Comparison of ENCODE assay signal across 8 cellular contexts in the genomic region with DNA sequence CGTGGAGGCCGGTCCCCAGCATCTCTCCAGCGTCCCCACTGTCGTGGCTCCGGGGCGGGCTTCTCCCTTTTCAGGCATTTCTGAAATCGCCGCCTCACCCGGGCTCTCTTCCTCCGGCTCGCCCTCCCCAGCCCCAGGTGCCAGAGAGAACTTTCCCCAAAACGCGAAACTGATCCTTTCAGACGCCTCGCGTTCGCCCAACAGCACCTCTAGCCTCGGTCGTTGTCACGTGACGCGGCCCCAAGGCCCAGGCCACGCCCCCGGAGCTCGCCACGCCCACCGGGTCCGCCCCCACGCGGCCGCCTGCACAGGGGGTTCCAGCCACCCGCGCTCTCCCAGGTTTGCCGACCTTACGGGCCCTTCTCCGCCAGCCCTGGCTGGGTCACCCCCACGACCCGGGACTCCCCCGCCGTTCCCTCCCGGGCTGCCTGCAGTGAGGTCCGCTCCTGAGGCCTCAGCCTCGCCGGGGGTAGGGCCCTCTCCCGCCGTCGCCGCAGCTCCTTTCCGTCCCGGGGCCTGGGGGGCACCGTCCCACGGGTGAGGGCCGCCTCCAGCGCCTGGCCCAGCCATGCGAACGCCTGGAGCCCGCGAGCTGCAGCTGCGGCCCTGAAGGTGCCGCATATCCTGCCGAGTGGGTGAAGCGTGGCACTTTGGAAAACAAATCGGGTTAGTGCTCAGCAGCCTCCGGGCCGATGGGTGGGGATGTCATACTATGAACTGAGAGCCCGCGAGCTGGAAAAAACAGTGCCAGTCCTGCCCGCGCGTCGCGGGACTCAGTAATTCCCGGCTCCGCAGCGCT. TPM values are rescaled to one million over a fixed set of nuclear protein-coding genes. Genes with fewer than 3 reads are reported as not detected.
DNase-seq lines count a peak whose midpoint lies in the region; ATAC-seq and TF ChIP-seq lines count a peak whose summit lies in the region.

No MANE protein-coding gene starts in this region.

- no peaks in the 10 kb centered on the region for H3K36me3 ChIP-seq in right lobe of liver

- H3K27me3 ChIP-seq in right lobe of liver, result no peaks in the 10 kb centered on the region

- 0% methylated on average over 2 of the region's 75 CpGs for WGBS in right lobe of liver (ENCODE audit: insufficient coverage, low coverage, low lambda C conversion rate, missing lambda C conversion rate)

- no peak for TF ChIP-seq CTCF in right lobe of liver (IDR thresholded peaks at IDR 0.05)

- peak overlapping the region; percentile 97 for H3K4me3 Mint-ChIP-seq in activated CD4-positive, alpha-beta T cell treated with anti-CD3 and anti-CD28 coated beads, Interleukin-2, amount 10 ng/mL, durations not matched to agents 24 days and 14 days
- H3K4me3 Mint-ChIP-seq in dendritic cell treated with granulocyte-macrophage colony-stimulating factor and Interleukin-4, amounts not matched to agents 40 ng/mL and 50 ng/mL, for 4 days, result peak overlapping the region; percentile 90

- peak overlapping the region in 2 of 3 donors; percentile 15 to 34 for H3K27ac ChIP-seq in right lobe of liver

- DNase-seq in AG20443 (ENCODE audit: low spot score), result peak; percentile 97
- DNase-seq in NCI-H446 treated with DMSO at 0.1 percent for 48 hours (lab: John Stamatoyannopoulos, UW), result peak; percentile 41
- peak; percentile 99 for DNase-seq in activated CD4-positive, alpha-beta T cell treated with anti-CD3 and anti-CD28 coated beads, Interleukin-2, amount 10 ng/mL, durations not matched to agents 24 days and 14 days
- DNase-seq in right lobe of liver, result peak; percentile 92 to 94 (median 93)
- peak; percentile 90 to 93 for DNase-seq in stimulated activated CD4-positive, alpha-beta T cell treated with anti-CD3 and anti-CD28 coated beads, Interleukin-4, amount 100 ng/mL, for 48 hours (ENCODE audit: low read depth in 2 of 2)

- peak; percentile 88 for ATAC-seq in GM18873 (IDR thresholded peaks at IDR 0.05; ENCODE audit: low FRiP score, unreplicated experiment)
- peak; percentile 92 for ATAC-seq in HG03103 (IDR thresholded peaks at IDR 0.05; ENCODE audit: low read depth, unreplicated experiment)
- ATAC-seq in right lobe of liver, result peak; percentile 96 to 98 (median 98)

- H3K4me3 ChIP-seq in right lobe of liver, result peak overlapping the region; percentile 64 to 78 (median 72)

- no peaks in the 10 kb centered on the region for H3K9me3 ChIP-seq in right lobe of liver

- H3K27ac Mint-ChIP-seq in activated CD4-positive, alpha-beta T cell treated with anti-CD3 and anti-CD28 coated beads, Interleukin-2, amount 10 ng/mL, durations not matched to agents 24 days and 14 days, result peak overlapping the region; percentile 90
- peak overlapping the region; percentile 84 for H3K27ac Mint-ChIP-seq in dendritic cell treated with granulocyte-macrophage colony-stimulating factor and Interleukin-4, amounts not matched to agents 40 ng/mL and 50 ng/mL, for 4 days

- intact Hi-C loops in activated CD4-positive, alpha-beta T cell treated with anti-CD3 and anti-CD28 coated beads, Interleukin-2, amount 10 ng/mL, durations not matched to agents 24 days and 14 days (cut with micrococcal nuclease), result loop anchor here (1.0 to 5.0 kb wide), 3 partner anchors 19 to 39 kb away; no protein-coding TSS in a partner anchor
- intact Hi-C loops in dendritic cell treated with granulocyte-macrophage colony-stimulating factor and Interleukin-4, amounts not matched to agents 40 ng/mL and 50 ng/mL, for 4 days (cut with micrococcal nuclease), result loop anchor here (1.0 to 2.0 kb wide), 2 partner anchors 25 to 39 kb away; no protein-coding TSS in a partner anchor
- intact Hi-C loops in right lobe of liver (cut with DNase I), result no loop called here

- peaks cover 0 to 4% (median 0%) of the 10 kb centered on the region in 4 donors for H3K4me1 ChIP-seq in right lobe of liver

- peaks cover 8% of the 10 kb centered on the region for H3K4me1 Mint-ChIP-seq in activated CD4-positive, alpha-beta T cell treated with anti-CD3 and anti-CD28 coated beads, Interleukin-2, amount 10 ng/mL, durations not matched to agents 24 days and 14 days
- H3K4me1 Mint-ChIP-seq in dendritic cell treated with granulocyte-macrophage colony-stimulating factor and Interleukin-4, amounts not matched to agents 40 ng/mL and 50 ng/mL, for 4 days (ENCODE audit: low read depth), result peaks cover 10% of the 10 kb centered on the region

- peaks cover 6% of the 10 kb centered on the region for H3K27me3 Mint-ChIP-seq in activated CD4-positive, alpha-beta T cell treated with anti-CD3 and anti-CD28 coated beads, Interleukin-2, amount 10 ng/mL, durations not matched to agents 24 days and 14 days
- H3K27me3 Mint-ChIP-seq in dendritic cell treated with granulocyte-macrophage colony-stimulating factor and Interleukin-4, amounts not matched to agents 40 ng/mL and 50 ng/mL, for 4 days, result peaks cover 23% of the 10 kb centered on the region

- no peaks in the 10 kb centered on the region for H3K36me3 Mint-ChIP-seq in activated CD4-positive, alpha-beta T cell treated with anti-CD3 and anti-CD28 coated beads, Interleukin-2, amount 10 ng/mL, durations not matched to agents 24 days and 14 days (ENCODE audit: low read depth)
- H3K36me3 Mint-ChIP-seq in dendritic cell treated with granulocyte-macrophage colony-stimulating factor and Interleukin-4, amounts not matched to agents 40 ng/mL and 50 ng/mL, for 4 days (ENCODE audit: low read depth), result no peaks in the 10 kb centered on the region

- no peak for TF ChIP-seq POLR2A in right lobe of liver (IDR thresholded peaks at IDR 0.05)

- no peaks in the 10 kb centered on the region for H3K9me3 Mint-ChIP-seq in activated CD4-positive, alpha-beta T cell treated with anti-CD3 and anti-CD28 coated beads, Interleukin-2, amount 10 ng/mL, durations not matched to agents 24 days and 14 days
- no peaks in the 10 kb centered on the region for H3K9me3 Mint-ChIP-seq in dendritic cell treated with granulocyte-macrophage colony-stimulating factor and Interleukin-4, amounts not matched to agents 40 ng/mL and 50 ng/mL, for 4 days

RNA-seq across cellular contexts. Expression of gene H3-3A, which starts 21.0 kb away (rescaled TPM):
- total RNA-seq in activated CD4-positive, alpha-beta T cell treated with anti-CD3 and anti-CD28 coated beads, Interleukin-2, amount 10 ng/mL, durations not matched to agents 24 days and 14 days, result 390 and 391 TPM in 2 replicates
- total RNA-seq in right lobe of liver, result 100 to 1,000 TPM; 132 to 185 (median 156) TPM

Comparison
In these comparisons a context has a peak if more than half of its experiments do, and no peak if none do; other contexts are left out.
1. Peak in every context shown above with its lines: DNase-seq, ATAC-seq, H3K4me3 ChIP-seq and H3K27ac ChIP-seq.
2. DNase-seq: peak in every context shown above with its lines; median percentile 99 in activated CD4-positive, alpha-beta T cell treated with anti-CD3 and anti-CD28 coated beads, Interleukin-2, amount 10 ng/mL, durations not matched to agents 24 days and 14 days; 97 in AG20443; 93 in right lobe of liver; 92 in stimulated activated CD4-positive, alpha-beta T cell treated with anti-CD3 and anti-CD28 coated beads, Interleukin-4, amount 100 ng/mL, for 48 hours; 41 in NCI-H446 treated with DMSO at 0.1 percent for 48 hours.
3. intact Hi-C loops: an anchor here in activated CD4-positive, alpha-beta T cell treated with anti-CD3 and anti-CD28 coated beads, Interleukin-2, amount 10 ng/mL, durations not matched to agents 24 days and 14 days (1.0 to 5.0 kb wide) and dendritic cell treated with granulocyte-macrophage colony-stimulating factor and Interleukin-4, amounts not matched to agents 40 ng/mL and 50 ng/mL, for 4 days (1.0 to 2.0 kb wide); none called in right lobe of liver.